20 cellular contexts compared by ENCODE assay signal in the genomic region with DNA sequence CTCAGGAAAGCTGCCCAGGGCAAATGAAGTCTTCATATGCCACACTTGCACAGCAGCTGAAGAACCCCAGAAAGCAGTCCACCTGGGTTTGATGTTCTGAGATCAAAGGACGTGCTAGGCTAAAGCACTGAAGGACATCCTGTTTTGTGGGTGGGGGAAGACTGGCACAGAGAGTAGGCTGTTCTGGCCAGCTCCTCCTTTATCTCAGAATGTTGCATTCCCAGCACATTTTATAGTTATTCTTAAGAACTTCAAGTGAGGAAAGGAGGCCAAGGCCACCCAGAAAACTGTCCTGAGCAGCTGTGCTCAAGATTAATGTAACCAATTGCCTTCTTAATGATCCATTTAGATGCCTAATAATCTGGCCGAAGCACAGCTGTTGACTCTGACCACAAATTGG. TPM values are rescaled to one million over a fixed set of nuclear protein-coding genes. Genes with fewer than 3 reads are reported as not detected.
DNase-seq lines count a peak whose midpoint lies in the region; ATAC-seq, FAIRE-seq and TF ChIP-seq lines count a peak whose summit lies in the region.
"Had no signal": no experiment of that assay in that cellular context is flagged by ENCODE, and none has a peak within 500 bp of the region (broad histone marks: within the 10 kb centered on the region; RNA-seq: fewer than 3 reads in every experiment).

No MANE protein-coding gene starts in this region.

- BruUV-seq in HepG2 (replicated peaks; lab: Mats Ljungman, UMichigan) = no TSS peak

- TF ChIP-seq CTCF in pancreas (IDR thresholded peaks at IDR 0.05) = no peak
- TF ChIP-seq CTCF in HepG2 (CRISPR knock-in tag; IDR thresholded peaks at IDR 0.05) = no peak
- TF ChIP-seq CTCF in Peyer's patch (IDR thresholded peaks at IDR 0.05) = no peak
- no peak for TF ChIP-seq CTCF in breast epithelium (IDR thresholded peaks at IDR 0.05)

- no peak for TF ChIP-seq RAD21 in HepG2 (CRISPR knock-in tag; IDR thresholded peaks at IDR 0.05)

- no peak for FAIRE-seq in pancreas (lab: Jason Lieb, UNC)
- no peak for FAIRE-seq in HepG2 (lab: Jason Lieb, UNC)
- FAIRE-seq: GM12891, HTR-8/SVneo, K562 had no signal

- H2AFZ ChIP-seq in HepG2 (ENCODE audit: low read length) = no peak overlapping the region
- H2AFZ ChIP-seq: GM23338 had no signal

- peak; percentile 16 to 58 for DNase-seq in NCI-H524 (lab: John Stamatoyannopoulos, UW)
- no peak for DNase-seq in NCI-H524 treated with DMSO at 0.1 percent for 48 hours (lab: John Stamatoyannopoulos, UW)
- peak; percentile 34 for DNase-seq in SW480 (ENCODE audit: low spot score)
- DNase-seq in pancreas = peak in 3 of 6 donors; percentile 9 to 17 (median 13)
- no peak for DNase-seq in HepG2 (ENCODE audit: low spot score)
- no peak for DNase-seq in Peyer's patch
- DNase-seq in breast epithelium (ENCODE audit: low spot score in 2 of 2) = no peak
- DNase-seq: Caco-2; CD8-positive, alpha-beta memory T cell; H7 had no signal

- no peak overlapping the region for H3K4me3 ChIP-seq in pancreas
- no peak overlapping the region for H3K4me3 ChIP-seq in HepG2 (replicated peaks in 1 of 3; ENCODE audit: insufficient read depth in 1 of 3, low read depth in 2 of 3, low read length in 3 of 3)
- no peak overlapping the region for H3K4me3 ChIP-seq in Peyer's patch
- H3K4me3 ChIP-seq in breast epithelium = no peak overlapping the region
- H3K4me3 ChIP-seq: GM23338, K562 had no signal

- CTCF ChIA-PET in HepG2 (lab: Yijun Ruan, JAX; ENCODE audit: low intra/inter-chr PET ratio, low total read pairs) = no interaction called here

- WGBS in pancreas, 2 donors = 23 to 34% methylated on average over 2 of the region's 2 CpGs
- 51% methylated on average over 2 of the region's 2 CpGs for WGBS in HepG2 (ENCODE audit: low lambda C conversion rate)

- H3K27ac ChIP-seq in pancreas = peak overlapping the region in 3 of 4 donors; percentile 13 to 17 (median 14)
- H3K27ac ChIP-seq in HepG2 (ENCODE audit: extremely low read length, insufficient read depth, low read length) = no peak overlapping the region
- H3K27ac ChIP-seq in Peyer's patch = no peak overlapping the region
- no peak overlapping the region for H3K27ac ChIP-seq in breast epithelium
- H3K27ac ChIP-seq: 22Rv1 had no signal

- TF ChIP-seq EP300 in HepG2 (IDR thresholded peaks at IDR 0.05; ENCODE audit: low read depth in 2 of 2, low read length in 2 of 2) = no peak
- TF ChIP-seq EP300 in HepG2 (CRISPR knock-in tag; IDR thresholded peaks at IDR 0.05; ENCODE audit: borderline replicate concordance) = no peak

- peaks cover 7% of the 10 kb centered on the region in 3 donors for H3K4me1 ChIP-seq in pancreas
- no peaks in the 10 kb centered on the region for H3K4me1 ChIP-seq in HepG2 (ENCODE audit: insufficient read depth, low read length)
- H3K4me1 ChIP-seq in Peyer's patch = no peaks in the 10 kb centered on the region
- no peaks in the 10 kb centered on the region for H3K4me1 ChIP-seq in breast epithelium
- H3K4me1 ChIP-seq: Caco-2 had no signal

- intact Hi-C loops in pancreas (cut with DNase I) (no loop called here), HepG2 (cut with micrococcal nuclease; ENCODE audit: unreplicated experiment) (no loop called here), breast epithelium (cut with DNase I; ENCODE audit: low total_unique reads) (no loop called here)

- H3K9me3 ChIP-seq in pancreas = no peaks in the 10 kb centered on the region
- H3K9me3 ChIP-seq in HepG2 (ENCODE audit: low read length) = no peaks in the 10 kb centered on the region
- H3K9me3 ChIP-seq in Peyer's patch = no peaks in the 10 kb centered on the region
- peaks cover 0 to 11% of the 10 kb centered on the region in 2 donors for H3K9me3 ChIP-seq in breast epithelium
- H3K9me3 ChIP-seq: Caco-2 had no signal

- H3K36me3 ChIP-seq in pancreas (no peaks in the 10 kb centered on the region), HepG2 (replicated peaks in 1 of 2; ENCODE audit: control insufficient read depth in 1 of 2, insufficient read depth in 2 of 2, low read length in 2 of 2) (no peaks in the 10 kb centered on the region), Peyer's patch (no peaks in the 10 kb centered on the region), breast epithelium (no peaks in the 10 kb centered on the region)

- no peaks in the 10 kb centered on the region for H4K20me1 ChIP-seq in HepG2 (ENCODE audit: insufficient read depth, low read length)

- in situ Hi-C loops in HepG2 (cut with HindIII; ENCODE audit: extremely low pct_ligation_motif_present, low pct_unique_long_range_greater_than_20kb) = no loop called here

- peak; percentile 50 to 80 (median 67) for ATAC-seq in pancreas
- no peak for ATAC-seq in HepG2
- ATAC-seq in HG03139 (IDR thresholded peaks at IDR 0.05; ENCODE audit: unreplicated experiment) = no peak
- ATAC-seq: GM23338, K562 had no signal

- H3K4me2 ChIP-seq in HepG2 (ENCODE audit: low read depth, low read length) = no peak overlapping the region
- H3K4me2 ChIP-seq: GM23338 had no signal

- POLR2A ChIA-PET in HepG2 (lab: Yijun Ruan, JAX) = interaction anchor here (1.2 kb wide), 1 partner anchor 113 kb away, joined by 3 read pairs; the partner anchor contains the start of gene UGCG

- H3K9ac ChIP-seq in HepG2 (ENCODE audit: insufficient read depth, low read depth, low read length) = no peak overlapping the region

- TF ChIP-seq POLR2A in HepG2 (IDR thresholded peaks at IDR 0.05; ENCODE audit: insufficient read depth in 1 of 2, low read depth in 2 of 2, low read length in 2 of 2) (no peak), Peyer's patch (IDR thresholded peaks at IDR 0.05) (no peak), breast epithelium (IDR thresholded peaks at IDR 0.05) (no peak)

- no peaks in the 10 kb centered on the region for H3K27me3 ChIP-seq in pancreas
- no peaks in the 10 kb centered on the region for H3K27me3 ChIP-seq in HepG2 (ENCODE audit: control insufficient read depth in 1 of 2, insufficient read depth in 2 of 2, low read length in 2 of 2)
- no peaks in the 10 kb centered on the region for H3K27me3 ChIP-seq in Peyer's patch
- H3K27me3 ChIP-seq in breast epithelium = no peaks in the 10 kb centered on the region

- no peaks in the 10 kb centered on the region for H3K79me2 ChIP-seq in HepG2 (ENCODE audit: insufficient read depth, low read length)

TF ChIP-seq in HepG2, 621 proteins besides CTCF, POLR2A, EP300 and RAD21:
- TF ChIP-seq TCF7 (IDR thresholded peaks at IDR 0.05; ENCODE audit: low read depth) (no peak), ZNF343 (CRISPR knock-in tag; IDR thresholded peaks at IDR 0.05) (no peak), SYNCRIP (IDR thresholded peaks at IDR 0.05; ENCODE audit: insufficient read depth, low read depth, low read length) (no peak), REL (CRISPR knock-in tag; conservative IDR thresholded peaks at IDR 0.05) (no peak), ZNF251 (CRISPR knock-in tag; IDR thresholded peaks at IDR 0.05) (no peak), FOSL1 (CRISPR knock-in tag; IDR thresholded peaks at IDR 0.05; ENCODE audit: borderline replicate concordance) (no peak), ZNF672 (CRISPR knock-in tag; IDR thresholded peaks at IDR 0.05) (no peak)

RNA-seq across cellular contexts. Expression of gene SHOC1, which starts 10.9 kb away (rescaled TPM):
- total RNA-seq in pancreas (under 1 TPM; 0.06 to 0.25 (median 0.09) TPM), HepG2 (2016; rRNA removed; fragmentation: Illumina TruSeq; extraction: Trizol) (not detected in 2 replicates), Peyer's patch (not detected), breast epithelium (under 1 TPM in 1 of 3 donors, not detected in 2; 0.33 TPM)
- polyA plus RNA-seq in pancreas (under 1 TPM in 1 of 2 donors, not detected in 1; 0.07 TPM), HepG2 (2011; rRNA removed) (not detected in 2 replicates)
- not detected in 2 replicates for total RNA-seq in HepG2 (2016; cell fraction: cytosol; rRNA removed; fragmentation: Illumina TruSeq; extraction: Trizol; ENCODE audit: low read depth)
- not detected in 2 replicates for total RNA-seq in HepG2 (2016; cell fraction: insoluble cytoplasmic fraction; rRNA removed; fragmentation: Illumina TruSeq; extraction: Trizol)
- total RNA-seq in HepG2 (2016; cell fraction: membrane; rRNA removed; fragmentation: Illumina TruSeq; extraction: Trizol) = not detected in 2 replicates
- not detected in 2 replicates for total RNA-seq in HepG2 (2016; cell fraction: nucleus; rRNA removed; fragmentation: Illumina TruSeq; extraction: Trizol)
- polyA plus RNA-seq in HepG2 (2011; cell fraction: cytosol; rRNA removed) = not detected in 2 replicates
- polyA plus RNA-seq in HepG2 (2011; cell fraction: nucleus; rRNA removed) = not detected in 2 replicates
- polyA plus RNA-seq in HepG2 (2012) = not detected in 2 replicates
- not detected in 2 replicates for polyA plus RNA-seq in HepG2 (2016; cell fraction: cytosol; fragmentation: Illumina TruSeq; extraction: Trizol; ENCODE audit: low read depth)
- not detected in 2 replicates for polyA plus RNA-seq in HepG2 (2016; cell fraction: insoluble cytoplasmic fraction; fragmentation: Illumina TruSeq; extraction: Trizol; ENCODE audit: low read depth)
- not detected in 2 replicates for polyA plus RNA-seq in HepG2 (2016; cell fraction: membrane; fragmentation: Illumina TruSeq; extraction: Trizol; ENCODE audit: low read depth)
- not detected in 2 replicates for polyA plus RNA-seq in HepG2 (2016; cell fraction: nucleus; fragmentation: Illumina TruSeq; extraction: Trizol; ENCODE audit: insufficient read depth, low read depth)
- polyA minus RNA-seq in HepG2 (2011; rRNA and poly(A)+ RNA removed; ENCODE audit: low replicate concordance) = 0.16 TPM in 1 of 2 replicates, not detected in the other
- not detected in 2 replicates for polyA minus RNA-seq in HepG2 (2011; cell fraction: cytosol; rRNA and poly(A)+ RNA removed)
- not detected in 2 replicates for polyA minus RNA-seq in HepG2 (2011; cell fraction: nucleus; rRNA and poly(A)+ RNA removed)
- total RNA-seq: A673; Caco-2; CD8-positive, alpha-beta memory T cell; G401; GM23338; H7 had no signal
- polyA plus RNA-seq: BJ; CD14-positive monocyte; CD8-positive, alpha-beta memory T cell had no signal

Comparison
In these comparisons a context has a peak if more than half of its experiments do, and no peak if none do; other contexts are left out.
1. DNase-seq: peak in NCI-H524 (2 of 2) and SW480 (single experiment); none in NCI-H524 treated with DMSO at 0.1 percent for 48 hours (single experiment), HepG2 (single experiment), Peyer's patch (0 of 3) and breast epithelium (0 of 2).
2. ATAC-seq: peak in pancreas (4 of 4); none in HepG2 (single experiment) and HG03139 (single experiment).
3. H3K27ac ChIP-seq: peak in pancreas (3 of 4); none in HepG2 (single experiment), Peyer's patch (0 of 4) and breast epithelium (0 of 2).